Comparison of ENCODE assay signal across 10 cellular contexts in genomic region chr6:166173292-166173951, GRCh38. TPM values are rescaled to one million over a fixed set of nuclear protein-coding genes. Genes with fewer than 3 reads are reported as not detected.
DNase-seq lines count a peak whose midpoint lies in the region; ATAC-seq, FAIRE-seq and TF ChIP-seq lines count a peak whose summit lies in the region.
"Had no signal": no experiment of that assay in that cellular context is flagged by ENCODE, and none has a peak within 500 bp of the region (broad histone marks: within the 10 kb centered on the region; RNA-seq: fewer than 3 reads in every experiment).

No MANE protein-coding gene starts in this region.

- no peak for FAIRE-seq in pancreas (lab: Jason Lieb, UNC)

- H3K36me3 ChIP-seq in OCI-LY7 (ENCODE audit: insufficient read depth, low read length), result no peaks in the 10 kb centered on the region
- H3K36me3 ChIP-seq in pancreas, result no peaks in the 10 kb centered on the region
- H3K36me3 ChIP-seq in osteoblast (ENCODE audit: insufficient read depth, low read length), result no peaks in the 10 kb centered on the region

- intact Hi-C loops in OCI-LY7 (cut with micrococcal nuclease; ENCODE audit: unreplicated experiment) (loop anchor here (2.0 kb wide), 1 partner anchor 29 kb away; no protein-coding TSS in a partner anchor), pancreas (cut with DNase I) (no loop called here)

- H3K79me2 ChIP-seq in OCI-LY7 (ENCODE audit: insufficient read depth, low read depth, low read length), result no peaks in the 10 kb centered on the region
- no peaks in the 10 kb centered on the region for H3K79me2 ChIP-seq in osteoblast (ENCODE audit: insufficient read depth, low read length)

- H3K4me3 ChIP-seq in OCI-LY7 (ENCODE audit: low read depth, low read length, poor library complexity, severe bottlenecking) (peak overlapping the region; percentile 11), pancreas (peak overlapping the region in 1 of 4 donors; percentile 6), osteoblast (ENCODE audit: insufficient read depth, low read length) (no peak overlapping the region)

- H3K4me1 ChIP-seq in OCI-LY7 (ENCODE audit: insufficient read depth, low read length, poor library complexity, severe bottlenecking) (peaks cover 48% of the 10 kb centered on the region), pancreas (no peaks in the 10 kb centered on the region), osteoblast (ENCODE audit: insufficient read depth, low read length) (no peaks in the 10 kb centered on the region)

- no peaks in the 10 kb centered on the region for H3K9me2 ChIP-seq in OCI-LY7 (ENCODE audit: insufficient read depth, low read length)

- peak; percentile 54 for DNase-seq in OCI-LY7 (ENCODE audit: low spot score)
- DNase-seq in pancreas, result peak in 4 of 6 donors; percentile 31 to 53 (median 42)
- no peak for DNase-seq in osteoblast (ENCODE audit: insufficient read length, low spot score, missing footprints)
- no peak for DNase-seq in EL
- DNase-seq in kidney glomerular epithelial cell (lab: John Stamatoyannopoulos, UW), result no peak
- DNase-seq: aorta; naive thymus-derived CD4-positive, alpha-beta T cell; NCI-H524 treated with DMSO at 0.1 percent for 48 hours had no signal

- peaks cover 0 to 12% (median 5%) of the 10 kb centered on the region in 4 donors for H3K27me3 ChIP-seq in pancreas
- H3K27me3 ChIP-seq in osteoblast (ENCODE audit: insufficient read depth, low read length), result peaks cover 13% of the 10 kb centered on the region

- 6 to 9% methylated on average over 9 of the region's 9 CpGs for WGBS in pancreas, 2 donors

- peak overlapping the region; percentile 51 for H3K27ac ChIP-seq in OCI-LY7 (ENCODE audit: low read depth, low read length, poor library complexity, severe bottlenecking)
- H3K27ac ChIP-seq in pancreas, result no peak overlapping the region
- no peak overlapping the region for H3K27ac ChIP-seq in osteoblast (ENCODE audit: low read depth, low read length)

- H3K4me2 ChIP-seq in OCI-LY7 (ENCODE audit: low read length) (peak overlapping the region; percentile 58), osteoblast (ENCODE audit: insufficient read depth, low read length) (no peak overlapping the region)

- POLR2A ChIA-PET in OCI-LY7 (lab: Charles Lee), result interaction anchor here (0.6 to 2.2 kb wide), 4 partner anchors 9 to 1822 kb away, joined by 3 to 7 read pairs (median 4); no protein-coding TSS in a partner anchor

- H3K9me3 ChIP-seq in OCI-LY7 (ENCODE audit: low read length) (no peaks in the 10 kb centered on the region), pancreas (no peaks in the 10 kb centered on the region), osteoblast (ENCODE audit: low read depth, low read length) (no peaks in the 10 kb centered on the region)

- no peaks in the 10 kb centered on the region for H4K20me1 ChIP-seq in OCI-LY7 (ENCODE audit: insufficient read depth, low read length)
- H4K20me1 ChIP-seq in osteoblast (ENCODE audit: insufficient read depth, low read length), result no peaks in the 10 kb centered on the region

- H2AFZ ChIP-seq in OCI-LY7 (ENCODE audit: low read length) (peak overlapping the region; percentile 81), osteoblast (ENCODE audit: low read length) (no peak overlapping the region)

- CTCF ChIA-PET in OCI-LY7 (lab: Charles Lee; ENCODE audit: unreplicated experiment), result interaction anchor here (0.6 to 0.7 kb wide), 2 partner anchors 29 to 88 kb away, joined by 3 read pairs; no protein-coding TSS in a partner anchor

- TF ChIP-seq CTCF in OCI-LY7 (conservative IDR thresholded peaks at IDR 0.05; ENCODE audit: low read length) (peak; percentile 53; the same call in 1 of the 2 replicates), pancreas (IDR thresholded peaks at IDR 0.05) (no peak), osteoblast (IDR thresholded peaks at IDR 0.05; ENCODE audit: extremely low read depth, low read depth, low read length) (no peak)

- ATAC-seq in GM18867 (IDR thresholded peaks at IDR 0.05; ENCODE audit: unreplicated experiment) (peak; percentile 35), HG03097 (IDR thresholded peaks at IDR 0.05; ENCODE audit: low FRiP score, unreplicated experiment) (peak; percentile 69), pancreas (peak; percentile 61 to 92 (median 78))
- ATAC-seq: naive thymus-derived CD4-positive, alpha-beta T cell had no signal

- no TSS peak for BruUV-seq in OCI-LY7 (replicated peaks; lab: Mats Ljungman, UMichigan)

RNA-seq across cellular contexts. Expression of gene TBXT, which starts 5.8 kb away (rescaled TPM):
- 0.44 and 1.0 TPM in 2 replicates for total RNA-seq in OCI-LY7 (2014; rRNA removed; shearing (Covaris generic))
- total RNA-seq in OCI-LY7 (2022) (4.2 and 5.3 TPM in 2 replicates), pancreas (not detected), osteoblast (not detected in 2 replicates)
- polyA plus RNA-seq in pancreas, result not detected
- total RNA-seq: aorta; naive thymus-derived CD4-positive, alpha-beta T cell had no signal
- polyA plus RNA-seq: aorta; naive thymus-derived CD4-positive, alpha-beta T cell had no signal

Comparison
In these comparisons a context has a peak if more than half of its experiments do, and no peak if none do; other contexts are left out.
1. DNase-seq: peak in OCI-LY7 (single experiment) and pancreas (4 of 6); none in osteoblast (single experiment), EL (single experiment) and kidney glomerular epithelial cell (single experiment).
2. Peak in every context shown above with its lines, with median percentiles within 50 percentile points of each other: ATAC-seq.